1 cellular context compared by ENCODE assay signal in the genomic region with DNA sequence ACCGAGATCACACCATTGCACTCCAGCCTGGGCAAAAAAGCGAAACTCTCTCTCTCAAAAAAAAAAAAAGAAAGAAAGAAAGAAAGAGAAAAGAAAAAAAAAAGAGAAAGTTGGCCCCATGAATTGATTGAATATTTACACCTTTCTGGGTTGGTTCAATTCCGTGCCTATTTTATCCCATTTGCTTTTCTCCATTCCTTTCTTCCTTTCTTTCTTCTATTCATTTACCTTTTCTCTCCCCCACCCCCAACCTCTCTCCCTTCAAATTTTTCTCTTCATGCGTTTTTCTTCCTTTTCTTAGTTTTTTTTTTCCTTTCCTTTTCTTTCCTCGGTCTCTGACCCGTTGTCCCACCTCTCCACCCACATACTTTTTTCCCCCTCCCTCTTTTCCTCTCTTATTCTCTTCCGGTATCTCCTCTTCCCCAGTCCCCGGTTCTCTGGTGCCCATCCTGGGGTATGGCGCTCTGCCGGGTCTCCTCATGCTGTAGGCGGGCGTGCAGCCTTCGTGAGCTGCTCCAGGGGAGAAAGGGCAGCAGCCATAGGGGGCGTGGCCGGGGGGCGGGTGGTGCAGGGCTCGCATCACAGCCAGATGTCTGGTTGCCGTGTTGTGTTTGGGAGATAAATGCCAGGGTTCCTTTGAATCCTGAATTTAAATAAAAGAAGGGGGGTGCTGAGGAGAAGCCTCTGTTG.
A peak's percentile ranks its signal among the peaks of the same experiment; 100 is the strongest.
TF ChIP-seq lines count a peak whose summit lies in the region.

No MANE protein-coding gene starts in this region.

TF ChIP-seq in K562, 482 proteins besides CTCF, POLR2A, EP300 and RAD21 (continued from another document and continues in another):
- TF ChIP-seq ILK (tag; IDR thresholded peaks at IDR 0.05; ENCODE audit: borderline replicate concordance, low read depth) (no peak), EGR1 (conservative IDR thresholded peaks at IDR 0.05) (peak; percentile 56), HNRNPLL (IDR thresholded peaks at IDR 0.05; ENCODE audit: low read depth, low read length, poor library complexity, severe bottlenecking) (no peak), ZBTB7A (IDR thresholded peaks at IDR 0.05; ENCODE audit: borderline replicate concordance, control insufficient read depth, low read depth, low read length) (peak; percentile 38; the same call in 1 of the 2 replicates), MYC (IDR thresholded peaks at IDR 0.05; ENCODE audit: low read depth, low read length) (no peak), MYC (CRISPR knock-in tag; IDR thresholded peaks at IDR 0.05; ENCODE audit: borderline replicate concordance, low read depth) (no peak), U2AF1 (optimal IDR thresholded peaks at IDR 0.05; ENCODE audit: low read depth, low read length) (peak; percentile 94), SRSF7 (optimal IDR thresholded peaks at IDR 0.05; ENCODE audit: low read depth, low read length) (no peak), KLF16 (IDR thresholded peaks at IDR 0.05) (no peak), GTF2F1 (IDR thresholded peaks at IDR 0.05; ENCODE audit: low read depth, low read length) (no peak), ZKSCAN8 (CRISPR knock-in tag; IDR thresholded peaks at IDR 0.05) (no peak), KDM1A (IDR thresholded peaks at IDR 0.05) (no peak), HNRNPK (IDR thresholded peaks at IDR 0.05; ENCODE audit: low read depth, low read length, poor library complexity, severe bottlenecking) (peak; percentile 57), ZC3H4 (CRISPR knock-in tag; IDR thresholded peaks at IDR 0.05; ENCODE audit: borderline replicate concordance) (no peak), PCBP2 (IDR thresholded peaks at IDR 0.05; ENCODE audit: low read depth, low read length, poor library complexity, severe bottlenecking) (peak; percentile 78), ZEB2 (IDR thresholded peaks at IDR 0.05) (no peak), CBX8 (IDR thresholded peaks at IDR 0.05; ENCODE audit: borderline replicate concordance, extremely low read depth, low read depth, low read length, poor library complexity, severe bottlenecking) (no peak), CC2D1A (IDR thresholded peaks at IDR 0.05) (no peak), ZBTB8A (IDR thresholded peaks at IDR 0.05; ENCODE audit: partially characterized antibody) (no peak), FIP1L1 (IDR thresholded peaks at IDR 0.05; ENCODE audit: low read depth, low read length, poor library complexity, severe bottlenecking) (no peak), LARP7 (IDR thresholded peaks at IDR 0.05) (0 out of 2 replicates have a peak, but pooled peaks have one; percentile 13), KLF13 (tag; IDR thresholded peaks at IDR 0.05; ENCODE audit: borderline replicate concordance, low read depth) (0 out of 2 replicates have a peak, but pooled peaks have one; percentile 14), ZNF778 (CRISPR knock-in tag; IDR thresholded peaks at IDR 0.05) (no peak)
- TF ChIP-seq, protein P1, sequence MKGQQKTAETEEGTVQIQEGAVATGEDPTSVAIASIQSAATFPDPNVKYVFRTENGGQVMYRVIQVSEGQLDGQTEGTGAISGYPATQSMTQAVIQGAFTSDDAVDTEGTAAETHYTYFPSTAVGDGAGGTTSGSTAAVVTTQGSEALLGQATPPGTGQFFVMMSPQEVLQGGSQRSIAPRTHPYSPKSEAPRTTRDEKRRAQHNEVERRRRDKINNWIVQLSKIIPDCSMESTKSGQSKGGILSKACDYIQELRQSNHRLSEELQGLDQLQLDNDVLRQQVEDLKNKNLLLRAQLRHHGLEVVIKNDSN (CRISPR knock-in tag; IDR thresholded peaks at IDR 0.05), result no peak
- TF ChIP-seq, protein P2, sequence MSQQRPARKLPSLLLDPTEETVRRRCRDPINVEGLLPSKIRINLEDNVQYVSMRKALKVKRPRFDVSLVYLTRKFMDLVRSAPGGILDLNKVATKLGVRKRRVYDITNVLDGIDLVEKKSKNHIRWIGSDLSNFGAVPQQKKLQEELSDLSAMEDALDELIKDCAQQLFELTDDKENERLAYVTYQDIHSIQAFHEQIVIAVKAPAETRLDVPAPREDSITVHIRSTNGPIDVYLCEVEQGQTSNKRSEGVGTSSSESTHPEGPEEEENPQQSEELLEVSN (IDR thresholded peaks at IDR 0.05; ENCODE audit: borderline replicate concordance in 1 of 2, extremely low read depth in 1 of 2, insufficient read depth in 1 of 2, insufficient read length in 1 of 2, low read depth in 1 of 2, low read length in 1 of 2, poor library complexity in 1 of 2, severe bottlenecking in 1 of 2), result peak in 1 of 2 experiments; percentile 32
- TF ChIP-seq, protein P3, sequence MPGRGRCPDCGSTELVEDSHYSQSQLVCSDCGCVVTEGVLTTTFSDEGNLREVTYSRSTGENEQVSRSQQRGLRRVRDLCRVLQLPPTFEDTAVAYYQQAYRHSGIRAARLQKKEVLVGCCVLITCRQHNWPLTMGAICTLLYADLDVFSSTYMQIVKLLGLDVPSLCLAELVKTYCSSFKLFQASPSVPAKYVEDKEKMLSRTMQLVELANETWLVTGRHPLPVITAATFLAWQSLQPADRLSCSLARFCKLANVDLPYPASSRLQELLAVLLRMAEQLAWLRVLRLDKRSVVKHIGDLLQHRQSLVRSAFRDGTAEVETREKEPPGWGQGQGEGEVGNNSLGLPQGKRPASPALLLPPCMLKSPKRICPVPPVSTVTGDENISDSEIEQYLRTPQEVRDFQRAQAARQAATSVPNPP (IDR thresholded peaks at IDR 0.05; ENCODE audit: borderline replicate concordance, insufficient read depth, insufficient read length), result no peak
- TF ChIP-seq, protein P4, sequence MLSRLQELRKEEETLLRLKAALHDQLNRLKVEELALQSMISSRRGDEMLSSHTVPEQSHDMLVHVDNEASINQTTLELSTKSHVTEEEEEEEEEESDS (CRISPR knock-in tag; IDR thresholded peaks at IDR 0.05), result no peak
- TF ChIP-seq, protein P5, sequence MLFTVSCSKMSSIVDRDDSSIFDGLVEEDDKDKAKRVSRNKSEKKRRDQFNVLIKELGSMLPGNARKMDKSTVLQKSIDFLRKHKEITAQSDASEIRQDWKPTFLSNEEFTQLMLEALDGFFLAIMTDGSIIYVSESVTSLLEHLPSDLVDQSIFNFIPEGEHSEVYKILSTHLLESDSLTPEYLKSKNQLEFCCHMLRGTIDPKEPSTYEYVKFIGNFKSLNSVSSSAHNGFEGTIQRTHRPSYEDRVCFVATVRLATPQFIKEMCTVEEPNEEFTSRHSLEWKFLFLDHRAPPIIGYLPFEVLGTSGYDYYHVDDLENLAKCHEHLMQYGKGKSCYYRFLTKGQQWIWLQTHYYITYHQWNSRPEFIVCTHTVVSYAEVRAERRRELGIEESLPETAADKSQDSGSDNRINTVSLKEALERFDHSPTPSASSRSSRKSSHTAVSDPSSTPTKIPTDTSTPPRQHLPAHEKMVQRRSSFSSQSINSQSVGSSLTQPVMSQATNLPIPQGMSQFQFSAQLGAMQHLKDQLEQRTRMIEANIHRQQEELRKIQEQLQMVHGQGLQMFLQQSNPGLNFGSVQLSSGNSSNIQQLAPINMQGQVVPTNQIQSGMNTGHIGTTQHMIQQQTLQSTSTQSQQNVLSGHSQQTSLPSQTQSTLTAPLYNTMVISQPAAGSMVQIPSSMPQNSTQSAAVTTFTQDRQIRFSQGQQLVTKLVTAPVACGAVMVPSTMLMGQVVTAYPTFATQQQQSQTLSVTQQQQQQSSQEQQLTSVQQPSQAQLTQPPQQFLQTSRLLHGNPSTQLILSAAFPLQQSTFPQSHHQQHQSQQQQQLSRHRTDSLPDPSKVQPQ (CRISPR knock-in tag; IDR thresholded peaks at IDR 0.05; ENCODE audit: borderline replicate concordance), result no peak
- TF ChIP-seq, protein P6, sequence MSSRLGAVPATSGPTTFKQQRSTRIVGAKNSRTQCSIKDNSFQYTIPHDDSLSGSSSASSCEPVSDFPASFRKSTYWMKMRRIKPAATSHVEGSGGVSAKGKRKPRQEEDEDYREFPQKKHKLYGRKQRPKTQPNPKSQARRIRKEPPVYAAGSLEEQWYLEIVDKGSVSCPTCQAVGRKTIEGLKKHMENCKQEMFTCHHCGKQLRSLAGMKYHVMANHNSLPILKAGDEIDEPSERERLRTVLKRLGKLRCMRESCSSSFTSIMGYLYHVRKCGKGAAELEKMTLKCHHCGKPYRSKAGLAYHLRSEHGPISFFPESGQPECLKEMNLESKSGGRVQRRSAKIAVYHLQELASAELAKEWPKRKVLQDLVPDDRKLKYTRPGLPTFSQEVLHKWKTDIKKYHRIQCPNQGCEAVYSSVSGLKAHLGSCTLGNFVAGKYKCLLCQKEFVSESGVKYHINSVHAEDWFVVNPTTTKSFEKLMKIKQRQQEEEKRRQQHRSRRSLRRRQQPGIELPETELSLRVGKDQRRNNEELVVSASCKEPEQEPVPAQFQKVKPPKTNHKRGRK (tag; IDR thresholded peaks at IDR 0.05), result peak; percentile 96
- TF ChIP-seq, protein P7, sequence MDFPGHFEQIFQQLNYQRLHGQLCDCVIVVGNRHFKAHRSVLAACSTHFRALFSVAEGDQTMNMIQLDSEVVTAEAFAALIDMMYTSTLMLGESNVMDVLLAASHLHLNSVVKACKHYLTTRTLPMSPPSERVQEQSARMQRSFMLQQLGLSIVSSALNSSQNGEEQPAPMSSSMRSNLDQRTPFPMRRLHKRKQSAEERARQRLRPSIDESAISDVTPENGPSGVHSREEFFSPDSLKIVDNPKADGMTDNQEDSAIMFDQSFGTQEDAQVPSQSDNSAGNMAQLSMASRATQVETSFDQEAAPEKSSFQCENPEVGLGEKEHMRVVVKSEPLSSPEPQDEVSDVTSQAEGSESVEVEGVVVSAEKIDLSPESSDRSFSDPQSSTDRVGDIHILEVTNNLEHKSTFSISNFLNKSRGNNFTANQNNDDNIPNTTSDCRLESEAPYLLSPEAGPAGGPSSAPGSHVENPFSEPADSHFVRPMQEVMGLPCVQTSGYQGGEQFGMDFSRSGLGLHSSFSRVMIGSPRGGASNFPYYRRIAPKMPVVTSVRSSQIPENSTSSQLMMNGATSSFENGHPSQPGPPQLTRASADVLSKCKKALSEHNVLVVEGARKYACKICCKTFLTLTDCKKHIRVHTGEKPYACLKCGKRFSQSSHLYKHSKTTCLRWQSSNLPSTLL (IDR thresholded peaks at IDR 0.05), result 0 out of 2 replicates have a peak, but pooled peaks have one; percentile 17
- TF ChIP-seq, protein P8, sequence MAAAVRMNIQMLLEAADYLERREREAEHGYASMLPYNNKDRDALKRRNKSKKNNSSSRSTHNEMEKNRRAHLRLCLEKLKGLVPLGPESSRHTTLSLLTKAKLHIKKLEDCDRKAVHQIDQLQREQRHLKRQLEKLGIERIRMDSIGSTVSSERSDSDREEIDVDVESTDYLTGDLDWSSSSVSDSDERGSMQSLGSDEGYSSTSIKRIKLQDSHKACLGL (CRISPR knock-in tag; IDR thresholded peaks at IDR 0.05; ENCODE audit: borderline replicate concordance, poor library complexity, severe bottlenecking), result no peak
- TF ChIP-seq, protein P9, sequence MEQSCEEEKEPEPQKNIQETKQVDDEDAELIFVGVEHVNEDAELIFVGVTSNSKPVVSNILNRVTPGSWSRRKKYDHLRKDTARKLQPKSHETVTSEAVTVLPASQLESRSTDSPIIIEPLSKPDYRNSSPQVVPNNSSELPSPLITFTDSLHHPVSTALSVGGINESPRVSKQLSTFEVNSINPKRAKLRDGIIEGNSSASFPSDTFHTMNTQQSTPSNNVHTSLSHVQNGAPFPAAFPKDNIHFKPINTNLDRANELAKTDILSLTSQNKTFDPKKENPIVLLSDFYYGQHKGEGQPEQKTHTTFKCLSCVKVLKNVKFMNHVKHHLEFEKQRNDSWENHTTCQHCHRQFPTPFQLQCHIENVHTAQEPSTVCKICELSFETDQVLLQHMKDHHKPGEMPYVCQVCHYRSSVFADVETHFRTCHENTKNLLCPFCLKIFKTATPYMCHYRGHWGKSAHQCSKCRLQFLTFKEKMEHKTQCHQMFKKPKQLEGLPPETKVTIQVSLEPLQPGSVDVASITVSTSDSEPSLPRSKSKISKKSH (CRISPR knock-in tag; IDR thresholded peaks at IDR 0.05), result no peak
- TF ChIP-seq, protein P10, sequence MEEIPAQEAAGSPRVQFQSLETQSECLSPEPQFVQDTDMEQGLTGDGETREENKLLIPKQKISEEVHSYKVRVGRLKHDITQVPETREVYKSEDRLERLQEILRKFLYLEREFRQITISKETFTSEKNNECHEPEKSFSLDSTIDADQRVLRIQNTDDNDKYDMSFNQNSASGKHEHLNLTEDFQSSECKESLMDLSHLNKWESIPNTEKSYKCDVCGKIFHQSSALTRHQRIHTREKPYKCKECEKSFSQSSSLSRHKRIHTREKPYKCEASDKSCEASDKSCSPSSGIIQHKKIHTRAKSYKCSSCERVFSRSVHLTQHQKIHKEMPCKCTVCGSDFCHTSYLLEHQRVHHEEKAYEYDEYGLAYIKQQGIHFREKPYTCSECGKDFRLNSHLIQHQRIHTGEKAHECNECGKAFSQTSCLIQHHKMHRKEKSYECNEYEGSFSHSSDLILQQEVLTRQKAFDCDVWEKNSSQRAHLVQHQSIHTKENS (CRISPR knock-in tag; IDR thresholded peaks at IDR 0.05), result no peak
- TF ChIP-seq, protein P11, sequence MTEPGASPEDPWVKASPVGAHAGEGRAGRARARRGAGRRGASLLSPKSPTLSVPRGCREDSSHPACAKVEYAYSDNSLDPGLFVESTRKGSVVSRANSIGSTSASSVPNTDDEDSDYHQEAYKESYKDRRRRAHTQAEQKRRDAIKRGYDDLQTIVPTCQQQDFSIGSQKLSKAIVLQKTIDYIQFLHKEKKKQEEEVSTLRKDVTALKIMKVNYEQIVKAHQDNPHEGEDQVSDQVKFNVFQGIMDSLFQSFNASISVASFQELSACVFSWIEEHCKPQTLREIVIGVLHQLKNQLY (CRISPR knock-in tag; conservative IDR thresholded peaks at IDR 0.05), result no peak
- TF ChIP-seq, protein P12, sequence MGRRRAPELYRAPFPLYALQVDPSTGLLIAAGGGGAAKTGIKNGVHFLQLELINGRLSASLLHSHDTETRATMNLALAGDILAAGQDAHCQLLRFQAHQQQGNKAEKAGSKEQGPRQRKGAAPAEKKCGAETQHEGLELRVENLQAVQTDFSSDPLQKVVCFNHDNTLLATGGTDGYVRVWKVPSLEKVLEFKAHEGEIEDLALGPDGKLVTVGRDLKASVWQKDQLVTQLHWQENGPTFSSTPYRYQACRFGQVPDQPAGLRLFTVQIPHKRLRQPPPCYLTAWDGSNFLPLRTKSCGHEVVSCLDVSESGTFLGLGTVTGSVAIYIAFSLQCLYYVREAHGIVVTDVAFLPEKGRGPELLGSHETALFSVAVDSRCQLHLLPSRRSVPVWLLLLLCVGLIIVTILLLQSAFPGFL (CRISPR knock-in tag; IDR thresholded peaks at IDR 0.05), result no peak
- TF ChIP-seq, protein P13, sequence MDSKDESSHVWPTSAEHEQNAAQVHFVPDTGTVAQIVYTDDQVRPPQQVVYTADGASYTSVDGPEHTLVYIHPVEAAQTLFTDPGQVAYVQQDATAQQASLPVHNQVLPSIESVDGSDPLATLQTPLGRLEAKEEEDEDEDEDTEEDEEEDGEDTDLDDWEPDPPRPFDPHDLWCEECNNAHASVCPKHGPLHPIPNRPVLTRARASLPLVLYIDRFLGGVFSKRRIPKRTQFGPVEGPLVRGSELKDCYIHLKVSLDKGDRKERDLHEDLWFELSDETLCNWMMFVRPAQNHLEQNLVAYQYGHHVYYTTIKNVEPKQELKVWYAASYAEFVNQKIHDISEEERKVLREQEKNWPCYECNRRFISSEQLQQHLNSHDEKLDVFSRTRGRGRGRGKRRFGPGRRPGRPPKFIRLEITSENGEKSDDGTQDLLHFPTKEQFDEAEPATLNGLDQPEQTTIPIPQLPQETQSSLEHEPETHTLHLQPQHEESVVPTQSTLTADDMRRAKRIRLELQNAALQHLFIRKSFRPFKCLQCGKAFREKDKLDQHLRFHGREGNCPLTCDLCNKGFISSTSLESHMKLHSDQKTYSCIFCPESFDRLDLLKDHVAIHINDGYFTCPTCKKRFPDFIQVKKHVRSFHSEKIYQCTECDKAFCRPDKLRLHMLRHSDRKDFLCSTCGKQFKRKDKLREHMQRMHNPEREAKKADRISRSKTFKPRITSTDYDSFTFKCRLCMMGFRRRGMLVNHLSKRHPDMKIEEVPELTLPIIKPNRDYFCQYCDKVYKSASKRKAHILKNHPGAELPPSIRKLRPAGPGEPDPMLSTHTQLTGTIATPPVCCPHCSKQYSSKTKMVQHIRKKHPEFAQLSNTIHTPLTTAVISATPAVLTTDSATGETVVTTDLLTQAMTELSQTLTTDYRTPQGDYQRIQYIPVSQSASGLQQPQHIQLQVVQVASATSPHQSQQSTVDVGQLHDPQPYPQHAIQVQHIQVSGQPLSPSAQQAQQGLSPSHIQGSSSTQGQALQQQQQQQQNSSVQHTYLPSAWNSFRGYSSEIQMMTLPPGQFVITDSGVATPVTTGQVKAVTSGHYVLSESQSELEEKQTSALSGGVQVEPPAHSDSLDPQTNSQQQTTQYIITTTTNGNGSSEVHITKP (IDR thresholded peaks at IDR 0.05; ENCODE audit: partially characterized antibody), result no peak
